In genomic region chr11:30554587-30554986, GRCh38 we compare ENCODE assay signal across 1 cellular context. TPM values are rescaled to one million over a fixed set of nuclear protein-coding genes. Genes with fewer than 3 reads are reported as not detected.
"Had no signal": no experiment of that assay in that cellular context is flagged by ENCODE, and none has a peak within 500 bp of the region (broad histone marks: within the 10 kb centered on the region; RNA-seq: fewer than 3 reads in every experiment).

No MANE protein-coding gene starts in this region.

RNA-seq across cellular contexts. Expression of gene MPPED2, which starts 31.6 kb away (rescaled TPM):
- total RNA-seq: osteocyte had no signal
